In genomic region chr10:5906651-5907050, GRCh38 we compare ENCODE assay signal across 31 cellular contexts. TPM values are rescaled to one million over a fixed set of nuclear protein-coding genes. Genes with fewer than 3 reads are reported as not detected.
A peak's percentile ranks its signal among the peaks of the same experiment; 100 is the strongest.
DNase-seq lines count a peak whose midpoint lies in the region; TF ChIP-seq lines count a peak whose summit lies in the region.
"Had no signal": no experiment of that assay in that cellular context is flagged by ENCODE, and none has a peak within 500 bp of the region (broad histone marks: within the 10 kb centered on the region; RNA-seq: fewer than 3 reads in every experiment).

No MANE protein-coding gene starts in this region.

- H3K27ac ChIP-seq in BLaER1 (peak overlapping the region; percentile 27; the same call in 1 of the 2 replicates), H9 (ENCODE audit: insufficient read length, low read depth, low read length) (no peak overlapping the region), sigmoid colon (no peak overlapping the region), substantia nigra (ENCODE audit: low read depth, low read length, poor library complexity, severe bottlenecking) (no peak overlapping the region), vagina (no peak overlapping the region)
- H3K27ac ChIP-seq: colonic mucosa, hepatocyte, KMS-11, neural progenitor cell, pancreas had no signal

- H3T11ph ChIP-seq in H9 (ENCODE audit: low read length), result no peak overlapping the region

- H4K91ac ChIP-seq in H9 (ENCODE audit: insufficient read length, low read depth, low read length), result no peak overlapping the region

- no peak overlapping the region for H3K4ac ChIP-seq in H9 (ENCODE audit: low read depth, low read length)

- H3K4me2 ChIP-seq in BLaER1, result peak overlapping the region; percentile 50
- H3K4me2 ChIP-seq in H9 (ENCODE audit: insufficient read depth, insufficient read length, low read length), result no peak overlapping the region
- H3K4me2 ChIP-seq: hepatocyte, KMS-11, neural progenitor cell had no signal

- H3K27me3 Mint-ChIP-seq in H9 (ENCODE audit: low read depth) (no peaks in the 10 kb centered on the region), nephron progenitor cell (ENCODE audit: low read depth, poor library complexity) (no peaks in the 10 kb centered on the region)
- H3K27me3 Mint-ChIP-seq: activated CD4-positive, alpha-beta T cell treated with anti-CD3 and anti-CD28 coated beads for 36 hours; activated CD8-positive, alpha-beta T cell treated with anti-CD3 and anti-CD28 coated beads for 36 hours; activated naive CD4-positive, alpha-beta T cell treated with anti-CD3 and anti-CD28 coated beads, Interleukin-2, amount 50 U/mL, for 24 hours; B cell; memory B cell; stimulated activated naive CD8-positive, alpha-beta T cell treated with anti-CD3 and anti-CD28 coated beads, Interleukin-15, Interleukin-2, amounts not matched to agents 100 ng/mL and 50 ng/mL, for 24 hours had no signal

- intact Hi-C loops in sigmoid colon (cut with DNase I), result no loop called here
- intact Hi-C loops in vagina (cut with DNase I), result no loop called here

- no peak overlapping the region for H2AK5ac ChIP-seq in H9 (ENCODE audit: insufficient read length, low read length)

- no peaks in the 10 kb centered on the region for H3K9me3 Mint-ChIP-seq in H9
- H3K9me3 Mint-ChIP-seq in nephron progenitor cell, result no peaks in the 10 kb centered on the region
- H3K9me3 Mint-ChIP-seq: activated CD8-positive, alpha-beta T cell treated with anti-CD3 and anti-CD28 coated beads for 36 hours; activated naive CD4-positive, alpha-beta T cell treated with anti-CD3 and anti-CD28 coated beads, Interleukin-2, amount 50 U/mL, for 24 hours; memory B cell; neural progenitor cell; stimulated activated naive CD8-positive, alpha-beta T cell treated with anti-CD3 and anti-CD28 coated beads, Interleukin-15, Interleukin-2, amounts not matched to agents 100 ng/mL and 50 ng/mL, for 24 hours had no signal

- H3K36me3 ChIP-seq in BLaER1 (peaks cover 74% of the 10 kb centered on the region), sigmoid colon (peaks cover 20 to 53% (median 28%) of the 10 kb centered on the region in 4 donors), vagina (peaks cover 0 to 48% of the 10 kb centered on the region in 2 donors)
- H3K36me3 ChIP-seq: neural progenitor cell had no signal

- no peaks in the 10 kb centered on the region for H3K23me2 ChIP-seq in H9 (ENCODE audit: insufficient read length, low read depth, low read length, poor library complexity, severe bottlenecking)

- H4K20me1 ChIP-seq in BLaER1, result peaks cover 14% of the 10 kb centered on the region
- H4K20me1 ChIP-seq in H9 (ENCODE audit: control insufficient read depth, insufficient read depth, insufficient read length), result no peaks in the 10 kb centered on the region

- H4K5ac ChIP-seq in H9 (ENCODE audit: insufficient read length, low read depth, low read length), result no peak overlapping the region

- no CpG with 5 or more reads among the region's 5 CpGs for WGBS in H9 (ENCODE audit: extremely low coverage, insufficient read length, low lambda C conversion rate)
- 95 to 96% methylated on average over 5 of the region's 5 CpGs for WGBS in sigmoid colon, 2 donors

- TF ChIP-seq CTCF in H9 (conservative IDR thresholded peaks at IDR 0.05) (no peak), epithelial cell of esophagus (IDR thresholded peaks at IDR 0.05; ENCODE audit: insufficient read depth, low read depth, low read length, missing control alignments) (no peak), nephron progenitor cell (IDR thresholded peaks at IDR 0.05) (no peak), sigmoid colon (IDR thresholded peaks at IDR 0.05) (no peak), vagina (IDR thresholded peaks at IDR 0.05) (no peak)

- H4K8ac ChIP-seq in H9 (replicated peaks; ENCODE audit: insufficient read length, low read depth, low read length), result no peak overlapping the region

- H3K4me1 Mint-ChIP-seq in H9 (no peaks in the 10 kb centered on the region), nephron progenitor cell (peaks cover 19% of the 10 kb centered on the region)
- H3K4me1 Mint-ChIP-seq: neural progenitor cell had no signal

- H2BK12ac ChIP-seq in H9 (ENCODE audit: insufficient read length, low read depth, low read length), result no peak overlapping the region

- H3K27me3 ChIP-seq in BLaER1, result no peaks in the 10 kb centered on the region
- no peaks in the 10 kb centered on the region for H3K27me3 ChIP-seq in H9 (ENCODE audit: insufficient read depth, low read length)
- H3K27me3 ChIP-seq in sigmoid colon, result no peaks in the 10 kb centered on the region
- no peaks in the 10 kb centered on the region for H3K27me3 ChIP-seq in vagina
- H3K27me3 ChIP-seq: colonic mucosa, gastroesophageal sphincter, hepatocyte, neural progenitor cell, pancreas, Peyer's patch, spleen had no signal

- H3K36me3 Mint-ChIP-seq in H9 (ENCODE audit: insufficient read depth in 1 of 3, low read depth in 3 of 3), result peaks cover 28 to 63% (median 56%) of the 10 kb centered on the region in 3 experiments; a peak in 6 of 7 replicates
- peaks cover 71% of the 10 kb centered on the region for H3K36me3 Mint-ChIP-seq in nephron progenitor cell (ENCODE audit: low read depth)

- H3K9me3 ChIP-seq in BLaER1, result no peaks in the 10 kb centered on the region
- no peaks in the 10 kb centered on the region for H3K9me3 ChIP-seq in H9 (ENCODE audit: control insufficient read depth, low read depth, low read length)
- no peaks in the 10 kb centered on the region for H3K9me3 ChIP-seq in sigmoid colon
- no peaks in the 10 kb centered on the region for H3K9me3 ChIP-seq in vagina
- H3K9me3 ChIP-seq: colonic mucosa, gastroesophageal sphincter, pancreas, Peyer's patch, spleen had no signal

- H2BK120ac ChIP-seq in H9 (ENCODE audit: low read depth, low read length, poor library complexity, severe bottlenecking), result no peak overlapping the region

- TF ChIP-seq EP300 in sigmoid colon (IDR thresholded peaks at IDR 0.05), result no peak

- no peaks in the 10 kb centered on the region for H3K79me1 ChIP-seq in H9 (ENCODE audit: insufficient read depth, low read depth, low read length, poor library complexity, severe bottlenecking)

- no peak overlapping the region for H2BK15ac ChIP-seq in H9 (ENCODE audit: low read depth, low read length)

- peak overlapping the region in 2 of 3 experiments; percentile 8 to 51; a peak in 1 of 7 replicates for H3K27ac Mint-ChIP-seq in H9
- H3K27ac Mint-ChIP-seq in nephron progenitor cell, result peak overlapping the region; percentile 38
- H3K27ac Mint-ChIP-seq: activated CD4-positive, alpha-beta T cell treated with anti-CD3 and anti-CD28 coated beads for 36 hours; activated CD8-positive, alpha-beta T cell treated with anti-CD3 and anti-CD28 coated beads for 36 hours; activated naive CD4-positive, alpha-beta T cell treated with anti-CD3 and anti-CD28 coated beads, Interleukin-2, amount 50 U/mL, for 24 hours; activated T-helper 1 cell treated with anti-CD3 and anti-CD28 coated beads, Interleukin-12 subunit alpha, Interleukin-12 subunit beta, Interleukin-2, Interleukin-4 antibody, amounts not matched to agents 30 ng/mL and 10 ng/mL and 1 ng/mL, durations not matched to agents 14 hours and 24 hours and 36 hours; B cell; memory B cell; neural progenitor cell; stimulated activated naive CD8-positive, alpha-beta T cell treated with anti-CD3 and anti-CD28 coated beads, Interleukin-15, Interleukin-2, amounts not matched to agents 100 ng/mL and 50 ng/mL, for 24 hours had no signal

- no peak overlapping the region for H3K56ac ChIP-seq in H9 (ENCODE audit: insufficient read length, low read depth, low read length)

- no peak overlapping the region for H2BK5ac ChIP-seq in H9 (ENCODE audit: insufficient read length, low read length)

- H3K14ac ChIP-seq in H9 (ENCODE audit: insufficient read depth, low read length), result no peak overlapping the region

- no peak for TF ChIP-seq POLR2A in sigmoid colon (IDR thresholded peaks at IDR 0.05)
- no peak for TF ChIP-seq POLR2A in vagina (IDR thresholded peaks at IDR 0.05)

- H3K23ac ChIP-seq in H9 (ENCODE audit: insufficient read length, low read depth, low read length), result no peak overlapping the region

- H3K4me1 ChIP-seq in BLaER1 (peaks cover 41% of the 10 kb centered on the region), H9 (ENCODE audit: insufficient read depth, low read length) (no peaks in the 10 kb centered on the region), sigmoid colon (peaks cover 0 to 5% (median 0%) of the 10 kb centered on the region in 4 donors), vagina (peaks cover 7% of the 10 kb centered on the region)
- H3K4me1 ChIP-seq: colonic mucosa, neural progenitor cell, pancreas, Peyer's patch had no signal

- H3K9ac ChIP-seq in BLaER1, result no peak overlapping the region
- H3K9ac ChIP-seq in H9 (ENCODE audit: extremely low read depth, insufficient read length, low read length), result no peak overlapping the region
- H3K9ac ChIP-seq: KMS-11, neural progenitor cell had no signal

- H3K4me3 Mint-ChIP-seq in H9 (no peak overlapping the region), nephron progenitor cell (no peak overlapping the region)
- H3K4me3 Mint-ChIP-seq: activated CD4-positive, alpha-beta T cell treated with anti-CD3 and anti-CD28 coated beads for 36 hours; activated CD8-positive, alpha-beta T cell treated with anti-CD3 and anti-CD28 coated beads for 36 hours; activated naive CD4-positive, alpha-beta T cell treated with anti-CD3 and anti-CD28 coated beads, Interleukin-2, amount 50 U/mL, for 24 hours; activated T-helper 1 cell treated with anti-CD3 and anti-CD28 coated beads, Interleukin-12 subunit alpha, Interleukin-12 subunit beta, Interleukin-2, Interleukin-4 antibody, amounts not matched to agents 30 ng/mL and 10 ng/mL and 1 ng/mL, durations not matched to agents 14 hours and 24 hours and 36 hours; B cell; memory B cell; neural progenitor cell; stimulated activated naive CD8-positive, alpha-beta T cell treated with anti-CD3 and anti-CD28 coated beads, Interleukin-15, Interleukin-2, amounts not matched to agents 100 ng/mL and 50 ng/mL, for 24 hours had no signal

- DNase-seq in H9, result no peak
- DNase-seq in epithelial cell of esophagus (ENCODE audit: low read depth), result peak; percentile 65
- DNase-seq in nephron progenitor cell, result no peak
- DNase-seq in sigmoid colon, result no peak
- no peak for DNase-seq in substantia nigra (lab: John Stamatoyannopoulos, UW)
- no peak for DNase-seq in RKO (ENCODE audit: low spot score)
- DNase-seq in vagina (ENCODE audit: extremely low spot score in 2 of 2), result no peak
- DNase-seq: activated CD4-positive, alpha-beta T cell treated with anti-CD3 and anti-CD28 coated beads for 36 hours; activated CD8-positive, alpha-beta memory T cell treated with anti-CD3 and anti-CD28 coated beads, Interleukin-2, amount 50 U/mL, for 48 hours; activated CD8-positive, alpha-beta T cell treated with anti-CD3 and anti-CD28 coated beads for 36 hours; colonic mucosa; DMS53; effector memory CD4-positive, alpha-beta T cell; HCEC 1CT; NCI-H1436; NCI-H2107; NCI-H748 treated with DMSO at 0.1 percent for 48 hours; pancreas; Peyer's patch; stimulated activated CD4-positive, alpha-beta T cell treated with anti-CD3 and anti-CD28 coated beads, Interleukin-2, amount 100 ng/mL, for 24 hours had no signal

- no peak overlapping the region for H3K4me3 ChIP-seq in BLaER1
- no peak overlapping the region for H3K4me3 ChIP-seq in epithelial cell of esophagus (ENCODE audit: low read length)
- no peak overlapping the region for H3K4me3 ChIP-seq in sigmoid colon
- no peak overlapping the region for H3K4me3 ChIP-seq in vagina
- H3K4me3 ChIP-seq: colonic mucosa, gastroesophageal sphincter, hepatocyte, neural progenitor cell, pancreas, Peyer's patch, spleen had no signal

- H2BK20ac ChIP-seq in H9 (ENCODE audit: low read depth, low read length, poor library complexity, severe bottlenecking), result no peak overlapping the region

- H3K18ac ChIP-seq in H9 (ENCODE audit: insufficient read length, low read depth, low read length), result no peak overlapping the region

- no peak overlapping the region for H2AFZ ChIP-seq in H9 (ENCODE audit: low read length)
- H2AFZ ChIP-seq: hepatocyte, neural progenitor cell had no signal

- no peaks in the 10 kb centered on the region for H3K79me2 ChIP-seq in H9 (ENCODE audit: insufficient read depth, low read length)

RNA-seq across cellular contexts. Expression of gene FBH1, which starts 16.6 kb away (rescaled TPM):
- total RNA-seq in H9 (2021) (50.8 and 52.2 TPM in 2 replicates), sigmoid colon (10 to 100 TPM; 68.7 to 85.9 (median 80.4) TPM), vagina (108 TPM)
- 10 to 100 TPM; 31.2 to 52.0 (median 49.2) TPM for polyA plus RNA-seq in sigmoid colon

RNA-seq across cellular contexts. Expression of gene ANKRD16, which starts 17.0 kb away (rescaled TPM):
- total RNA-seq in H9 (2021) (9.2 and 11.4 TPM in 2 replicates), sigmoid colon (10 to 100 TPM in 1 of 4 donors, 1 to 10 TPM in 3; 8.6 to 11.4 (median 9.4) TPM), vagina (17.7 TPM)
- 1 to 10 TPM; 1.6 to 6.1 (median 5.4) TPM for polyA plus RNA-seq in sigmoid colon
